22 cellular contexts compared by ENCODE assay signal in the genomic region with DNA sequence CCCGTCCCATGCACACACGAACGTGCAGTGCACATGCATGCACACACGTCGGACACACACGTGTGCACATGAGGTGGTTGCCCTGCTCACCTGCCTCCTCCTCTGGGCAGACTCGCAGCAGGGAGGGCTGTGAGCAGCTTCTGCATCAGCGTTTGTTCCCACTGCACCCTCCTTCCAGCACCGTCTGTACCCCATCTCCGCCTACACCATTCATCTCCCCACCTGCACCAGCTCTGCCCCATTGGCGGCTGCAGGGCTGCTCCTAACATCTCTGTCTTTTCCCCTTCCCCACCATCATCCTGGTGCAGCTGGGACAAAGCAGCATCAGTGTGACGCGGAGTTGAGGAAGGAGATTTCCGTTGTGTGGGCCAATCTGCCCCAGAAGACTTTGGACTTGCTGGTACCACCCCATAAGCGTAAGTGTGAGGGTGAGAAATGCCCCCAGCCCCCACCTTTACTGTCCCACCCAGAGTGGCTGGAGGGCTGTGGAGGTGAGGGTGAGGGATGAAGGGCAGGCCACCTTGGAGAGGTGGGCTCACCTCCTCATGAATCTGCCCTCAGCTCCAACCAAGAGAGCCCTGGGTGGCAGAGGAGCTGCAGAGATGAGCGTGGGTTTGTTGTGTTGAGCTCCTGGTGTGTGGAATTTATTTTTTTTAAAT.
DNase-seq lines count a peak whose midpoint lies in the region; ATAC-seq, FAIRE-seq and TF ChIP-seq lines count a peak whose summit lies in the region.
"Had no signal": no experiment of that assay in that cellular context is flagged by ENCODE, and none has a peak within 500 bp of the region (broad histone marks: within the 10 kb centered on the region; RNA-seq: fewer than 3 reads in every experiment).

No MANE protein-coding gene starts in this region.

- WGBS in spleen, 5 donors: 81 to 89% (median 85%) methylated on average over 16 of the region's 16 CpGs

- no peak overlapping the region for H3K9ac ChIP-seq in kidney (ENCODE audit: low read length in 2 of 2)

- no peak overlapping the region for H3K27ac ChIP-seq in kidney (ENCODE audit: low read depth in 2 of 2, low read length in 2 of 2)
- H3K27ac ChIP-seq in spleen: no peak overlapping the region

- intact Hi-C loops in kidney (cut with DNase I) (no loop called here), spleen (cut with DNase I; ENCODE audit: low total_unique reads) (no loop called here)

- no peak for TF ChIP-seq POLR2A in spleen (IDR thresholded peaks at IDR 0.05)

- H3K9me3 Mint-ChIP-seq in activated CD8-positive, alpha-beta memory T cell treated with anti-CD3 and anti-CD28 coated beads, Interleukin-2, amount 10 ng/mL, durations not matched to agents 7 days and 5 days (ENCODE audit: low read depth): no peaks in the 10 kb centered on the region

- H3K27me3 ChIP-seq in spleen (replicated peaks in 1 of 7): peaks cover 0 to 25% (median 0%) of the 10 kb centered on the region in 7 donors

- DNase-seq in D341Med (ENCODE audit: low spot score) (peak; percentile 16), kidney (peak; percentile 51), spleen (peak; percentile 37), NOMO-1 treated with dmso at 0.1 percent for 144 hours (lab: John Stamatoyannopoulos, UW; ENCODE audit: unreplicated experiment) (no peak), C1 segment of cervical spinal cord (lab: John Stamatoyannopoulos, UW) (no peak)
- peak; percentile 12 for DNase-seq in activated CD8-positive, alpha-beta memory T cell treated with anti-CD3 and anti-CD28 coated beads, Interleukin-2, amount 10 ng/mL, durations not matched to agents 7 days and 5 days
- DNase-seq: ACHN, AML-193, COR-L47, DMS53, GOT3, HFFc6, KG1, NCI-H1436, NCI-H2029, NCI-H2171, NCI-H446 treated with DMSO at 0.1 percent for 48 hours, NCI-H748 treated with DMSO at 0.1 percent for 48 hours, RPMI8226, SIG-M5 had no signal

- no peak overlapping the region for H3K27ac Mint-ChIP-seq in activated CD8-positive, alpha-beta memory T cell treated with anti-CD3 and anti-CD28 coated beads, Interleukin-2, amount 10 ng/mL, durations not matched to agents 7 days and 5 days
- H3K27ac Mint-ChIP-seq: HFFc6 had no signal

- H3K36me3 ChIP-seq in kidney (ENCODE audit: control insufficient read depth in 1 of 2, insufficient read depth in 2 of 2, low read length in 2 of 2): no peaks in the 10 kb centered on the region
- no peaks in the 10 kb centered on the region for H3K36me3 ChIP-seq in spleen

- H3K4me1 ChIP-seq in kidney (ENCODE audit: control insufficient read depth in 1 of 2, insufficient read depth in 1 of 2, low read depth in 1 of 2, low read length in 2 of 2): no peaks in the 10 kb centered on the region
- no peaks in the 10 kb centered on the region for H3K4me1 ChIP-seq in spleen

- no peaks in the 10 kb centered on the region for H3K9me3 ChIP-seq in kidney (ENCODE audit: control insufficient read depth in 1 of 2, low read length in 2 of 2)
- H3K9me3 ChIP-seq in spleen: no peaks in the 10 kb centered on the region

- FAIRE-seq in kidney (lab: Jason Lieb, UNC): no peak
- FAIRE-seq: HepG2 had no signal

- no peak for ATAC-seq in activated CD8-positive, alpha-beta memory T cell treated with anti-CD3 and anti-CD28 coated beads, Interleukin-2, amount 10 ng/mL, durations not matched to agents 7 days and 5 days
- no peak for ATAC-seq in HG03135 (IDR thresholded peaks at IDR 0.05; ENCODE audit: unreplicated experiment)
- ATAC-seq: HepG2 had no signal

- H3K4me3 Mint-ChIP-seq in activated CD8-positive, alpha-beta memory T cell treated with anti-CD3 and anti-CD28 coated beads, Interleukin-2, amount 10 ng/mL, durations not matched to agents 7 days and 5 days: no peak overlapping the region
- H3K4me3 Mint-ChIP-seq: HFFc6 had no signal

- TF ChIP-seq CTCF in kidney (IDR thresholded peaks at IDR 0.05; ENCODE audit: borderline replicate concordance, extremely low read depth, insufficient read depth): no peak
- no peak for TF ChIP-seq CTCF in spleen (IDR thresholded peaks at IDR 0.05 in 8 of 11, conservative IDR thresholded peaks at IDR 0.05 in 3 of 11)

- no peak overlapping the region for H3K4me3 ChIP-seq in kidney (ENCODE audit: low read length in 2 of 2)
- no peak overlapping the region for H3K4me3 ChIP-seq in spleen

- no peaks in the 10 kb centered on the region for H3K36me3 Mint-ChIP-seq in activated CD8-positive, alpha-beta memory T cell treated with anti-CD3 and anti-CD28 coated beads, Interleukin-2, amount 10 ng/mL, durations not matched to agents 7 days and 5 days

- CTCF ChIA-PET in activated CD8-positive, alpha-beta memory T cell treated with anti-CD3 and anti-CD28 coated beads, Interleukin-2, amount 10 ng/mL, durations not matched to agents 7 days and 5 days (lab: Charles Lee): no interaction called here

- no peaks in the 10 kb centered on the region for H3K27me3 Mint-ChIP-seq in activated CD8-positive, alpha-beta memory T cell treated with anti-CD3 and anti-CD28 coated beads, Interleukin-2, amount 10 ng/mL, durations not matched to agents 7 days and 5 days

- no peaks in the 10 kb centered on the region for H3K4me1 Mint-ChIP-seq in activated CD8-positive, alpha-beta memory T cell treated with anti-CD3 and anti-CD28 coated beads, Interleukin-2, amount 10 ng/mL, durations not matched to agents 7 days and 5 days

Comparison
In these comparisons a context has a peak if more than half of its experiments do, and no peak if none do; other contexts are left out.
1. DNase-seq: peak in D341Med (single experiment), activated CD8-positive, alpha-beta memory T cell treated with anti-CD3 and anti-CD28 coated beads, Interleukin-2, amount 10 ng/mL, durations not matched to agents 7 days and 5 days (single experiment), kidney (single experiment) and spleen (single experiment); none in NOMO-1 treated with dmso at 0.1 percent for 144 hours (single experiment) and C1 segment of cervical spinal cord (0 of 14).